ENCODE assay signal across 24 cellular contexts in the genomic region with DNA sequence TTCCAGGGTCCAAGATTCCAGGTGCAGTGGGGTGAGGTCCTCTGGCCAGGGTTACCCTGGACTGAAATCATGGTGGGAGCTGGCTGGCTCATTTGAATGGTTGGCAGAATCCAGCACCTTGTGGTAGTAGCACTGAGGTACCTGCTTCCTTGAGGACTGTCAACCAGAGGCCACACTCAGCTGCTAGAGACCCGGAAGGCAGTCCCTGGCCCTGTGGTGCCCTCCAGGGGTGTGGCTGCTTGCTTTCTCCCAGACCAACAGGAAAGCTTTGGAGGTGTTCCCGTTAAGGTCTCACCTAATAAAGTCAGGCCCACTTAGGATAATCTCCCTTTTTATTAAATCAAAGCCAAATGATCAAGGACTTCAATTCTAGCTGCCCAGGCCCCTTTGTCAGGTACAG.
"Had no signal": no experiment of that assay in that cellular context is flagged by ENCODE, and none has a peak within 500 bp of the region (broad histone marks: within the 10 kb centered on the region; RNA-seq: fewer than 3 reads in every experiment).

No MANE protein-coding gene starts in this region.

- FAIRE-seq: keratinocyte, urothelium cell line had no signal

- H3K36me3 ChIP-seq: left lung, neutrophil, right lobe of liver, stomach, thyroid gland, transverse colon, upper lobe of left lung had no signal

- ATAC-seq: left cardiac atrium; left lung; naive thymus-derived CD8-positive, alpha-beta T cell; psoas muscle; right lobe of liver; stimulated activated naive B cell treated with anti-CD40 and anti-IgM and Interleukin-4, amounts not matched to agents 10 μg/mL and 1 μg/mL and 100 μg/mL, for 72 hours; stimulated activated naive CD8-positive, alpha-beta T cell treated with anti-CD3 and anti-CD28 coated beads, Interleukin-15, Interleukin-2, amounts not matched to agents 100 U/mL and 50 U/mL, for 24 hours had no signal

- H2AFZ ChIP-seq: parathyroid adenoma had no signal

- H3K27ac ChIP-seq: left lung, neutrophil, parathyroid adenoma, psoas muscle, right lobe of liver, stomach, testis, thyroid gland, transverse colon, upper lobe of left lung had no signal

- H3K4me2 ChIP-seq: smooth muscle cell had no signal

- H3K4me1 ChIP-seq: left lung, parathyroid adenoma, psoas muscle, right lobe of liver, stomach, testis, thyroid gland, transverse colon, upper lobe of left lung had no signal

- H3K79me2 ChIP-seq: parathyroid adenoma had no signal

- H3K4me3 ChIP-seq: left lung, lung, psoas muscle, right lobe of liver, smooth muscle cell, stomach, testis, thyroid gland, transverse colon, upper lobe of left lung had no signal

- H3K9me3 ChIP-seq: left lung, neutrophil, psoas muscle, right lobe of liver, stomach, testis, thyroid gland, transverse colon, upper lobe of left lung had no signal

- DNase-seq: hippocampal formation; kidney glomerular epithelial cell; left cardiac atrium; left lung; mesendoderm; naive thymus-derived CD8-positive, alpha-beta T cell; occipital lobe; psoas muscle; right lobe of liver; stimulated activated CD4-positive, alpha-beta T cell treated with anti-CD3 and anti-CD28 coated beads, Interleukin-1b, Interleukin-23, amount 100 ng/mL, for 48 hours; stimulated activated CD4-positive, alpha-beta T cell treated with anti-CD3 and anti-CD28 coated beads, Interleukin-2, amount 100 ng/mL, for 48 hours; stimulated activated naive B cell treated with anti-CD40 and anti-IgM and Interleukin-4, amounts not matched to agents 10 μg/mL and 1 μg/mL and 100 μg/mL, for 72 hours; stimulated activated naive CD8-positive, alpha-beta T cell treated with anti-CD3 and anti-CD28 coated beads, Interleukin-15, Interleukin-2, amounts not matched to agents 100 U/mL and 50 U/mL, for 24 hours; stomach; testis; thyroid gland; transverse colon; upper lobe of left lung had no signal

- H3K27me3 ChIP-seq: left lung, neutrophil, right lobe of liver, stomach, testis, thyroid gland, transverse colon, upper lobe of left lung had no signal

- H3K9ac ChIP-seq: parathyroid adenoma had no signal
